ENCODE assay signal across 20 cellular contexts in the genomic region with DNA sequence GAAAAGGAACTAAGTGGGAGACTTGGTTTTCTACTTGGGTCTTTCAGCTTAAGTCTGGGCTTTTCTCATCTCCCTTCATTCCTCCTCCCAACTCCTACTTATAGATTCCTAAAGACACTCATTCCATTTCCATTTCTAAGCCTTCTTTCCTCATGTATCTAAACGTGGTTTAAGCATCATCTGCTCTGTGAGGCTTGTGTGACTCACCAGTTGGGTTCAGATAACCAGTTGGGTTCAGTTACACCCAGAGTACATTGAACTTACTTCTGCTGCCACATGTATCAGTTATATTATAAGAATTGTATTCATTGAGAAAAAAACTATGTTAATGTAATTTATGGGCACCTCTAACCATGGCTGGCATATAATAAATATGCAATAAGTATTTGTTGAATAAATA.
DNase-seq lines count a peak whose midpoint lies in the region; ATAC-seq, FAIRE-seq and TF ChIP-seq lines count a peak whose summit lies in the region.
"Had no signal": no experiment of that assay in that cellular context is flagged by ENCODE, and none has a peak within 500 bp of the region (broad histone marks: within the 10 kb centered on the region; RNA-seq: fewer than 3 reads in every experiment).

No MANE protein-coding gene starts in this region.

- DNase-seq in IMR-90 (peak; percentile 16), astrocyte (ENCODE audit: low read depth) (peak; percentile 33), fibroblast of mammary gland (ENCODE audit: low read depth) (peak; percentile 51), stromal cell of bone marrow (ENCODE audit: low read depth) (peak; percentile 49), NCI-H1417 treated with DMSO at 0.1 percent for 48 hours (lab: John Stamatoyannopoulos, UW) (no peak), cardiac septum (ENCODE audit: low spot score) (no peak)
- no peak for DNase-seq in activated CD4-positive, alpha-beta T cell treated with anti-CD3 and anti-CD28 coated beads, Interleukin-2, amount 50 U/mL, for 4 hours
- DNase-seq: CD8-positive, alpha-beta T cell; DMS79 treated with DMSO at 0.1 percent for 48 hours; GDM1; KBM-7; MV-4-11; NCI-H1417; NCI-H2081; NCI-H510A treated with DMSO at 0.1 percent for 48 hours; Right ventricle myocardium superior had no signal

- H3K36me3 ChIP-seq in IMR-90 (ENCODE audit: control insufficient read depth, insufficient read depth, low read length) (no peaks in the 10 kb centered on the region), astrocyte (ENCODE audit: insufficient read depth, low read length) (no peaks in the 10 kb centered on the region)
- H3K36me3 ChIP-seq: HAP-1 had no signal

- H3K9me3 ChIP-seq in IMR-90 (ENCODE audit: control insufficient read depth, insufficient read depth, low read length): no peaks in the 10 kb centered on the region
- H3K9me3 ChIP-seq in astrocyte (ENCODE audit: insufficient read depth, low read depth, low read length): no peaks in the 10 kb centered on the region
- H3K9me3 ChIP-seq: HAP-1 had no signal

- no peak overlapping the region for H4K8ac ChIP-seq in IMR-90 (ENCODE audit: low read depth in 2 of 2, low read length in 2 of 2)

- H3K4me1 ChIP-seq in IMR-90 (ENCODE audit: control insufficient read depth, insufficient read depth, low read length) (no peaks in the 10 kb centered on the region), astrocyte (ENCODE audit: insufficient read depth, low read length) (no peaks in the 10 kb centered on the region)
- H3K4me1 ChIP-seq: HAP-1 had no signal

- H3K23ac ChIP-seq in IMR-90 (ENCODE audit: low read depth, low read length): no peak overlapping the region

- H3K14ac ChIP-seq in IMR-90 (replicated peaks; ENCODE audit: low read depth, low read length): no peak overlapping the region

- H2AFZ ChIP-seq in IMR-90 (replicated peaks; ENCODE audit: low read length, poor library complexity): no peak overlapping the region
- H2AFZ ChIP-seq in astrocyte (ENCODE audit: low read depth, low read length): no peak overlapping the region

- H3K4me3 ChIP-seq in IMR-90 (ENCODE audit: insufficient read depth, low read depth, low read length) (no peak overlapping the region), astrocyte (ENCODE audit: insufficient read depth, low read depth, low read length) (no peak overlapping the region), fibroblast of mammary gland (ENCODE audit: control insufficient read depth, low read depth, low read length) (no peak overlapping the region)
- H3K4me3 ChIP-seq: HAP-1 had no signal

- H3K18ac ChIP-seq in IMR-90 (ENCODE audit: low read depth, low read length): no peak overlapping the region

- H3K4me1 Mint-ChIP-seq in astrocyte (ENCODE audit: low read depth, unreplicated experiment): peaks cover 4% of the 10 kb centered on the region

- H3K9ac ChIP-seq in IMR-90 (ENCODE audit: low read depth, low read length) (no peak overlapping the region), astrocyte (ENCODE audit: low read length) (no peak overlapping the region)

- H4K5ac ChIP-seq in IMR-90 (ENCODE audit: low read depth, low read length): no peak overlapping the region

- intact Hi-C loops in IMR-90 (cut with micrococcal nuclease): no loop called here
- intact Hi-C loops in cardiac septum (cut with DNase I): no loop called here

- CTCF ChIA-PET in IMR-90 (lab: Yijun Ruan, JAX): no interaction called here

- H3K36me3 Mint-ChIP-seq in astrocyte (ENCODE audit: low read depth, unreplicated experiment): no peaks in the 10 kb centered on the region
- H3K36me3 Mint-ChIP-seq: CD8-positive, alpha-beta T cell had no signal

- H3K4me3 Mint-ChIP-seq in astrocyte (ENCODE audit: unreplicated experiment): no peak overlapping the region
- H3K4me3 Mint-ChIP-seq: CD8-positive, alpha-beta T cell had no signal

- ATAC-seq in IMR-90 (ENCODE audit: low read depth): no peak
- ATAC-seq: CD8-positive, alpha-beta T cell had no signal

- no peak for FAIRE-seq in astrocyte (lab: Jason Lieb, UNC)
- FAIRE-seq: GM12891, GM18507 had no signal

- H3K27ac Mint-ChIP-seq in astrocyte (ENCODE audit: unreplicated experiment): peak overlapping the region; percentile 48
- H3K27ac Mint-ChIP-seq: CD8-positive, alpha-beta T cell had no signal

- in situ Hi-C loops in IMR-90 (cut with MboI; ENCODE audit: low sequenced_read_pairs): no loop called here

- H3K9me3 Mint-ChIP-seq in astrocyte (ENCODE audit: unreplicated experiment): no peaks in the 10 kb centered on the region

- no TSS peak for BruUV-seq in IMR-90 (replicated peaks; lab: Mats Ljungman, UMichigan)

- TF ChIP-seq CTCF in IMR-90 (conservative IDR thresholded peaks at IDR 0.05; ENCODE audit: low read depth, low read length) (no peak), astrocyte (IDR thresholded peaks at IDR 0.05; ENCODE audit: insufficient read depth, low read depth, low read length) (no peak), fibroblast of mammary gland (conservative IDR thresholded peaks at IDR 0.05; ENCODE audit: control insufficient read depth, insufficient read depth, low read depth, low read length) (no peak)

- H4K20me1 ChIP-seq in IMR-90 (ENCODE audit: insufficient read depth, low read length) (no peaks in the 10 kb centered on the region), astrocyte (ENCODE audit: insufficient read depth, low read length) (no peaks in the 10 kb centered on the region)

- H3K4me2 ChIP-seq in IMR-90 (ENCODE audit: low read depth, low read length) (no peak overlapping the region), astrocyte (ENCODE audit: low read length) (no peak overlapping the region)

- WGBS in IMR-90 (ENCODE audit: extremely low coverage in 2 of 2, insufficient read length in 1 of 2), 2 experiments: no CpG with 5 or more reads among the region's 1 CpG

- H2BK15ac ChIP-seq in IMR-90 (ENCODE audit: low read depth, low read length): no peak overlapping the region

- no peak for TF ChIP-seq RAD21 in IMR-90 (IDR thresholded peaks at IDR 0.05; ENCODE audit: low read length)

- POLR2A ChIA-PET in IMR-90 (lab: Charles Lee; ENCODE audit: unreplicated experiment): no interaction called here

- no peak overlapping the region for H3K56ac ChIP-seq in IMR-90 (ENCODE audit: extremely low read depth, insufficient read depth, low read length)

- TF ChIP-seq POLR2A in IMR-90 (IDR thresholded peaks at IDR 0.05; ENCODE audit: low read depth, low read length): no peak

- H3K79me1 ChIP-seq in IMR-90 (ENCODE audit: low read depth in 1 of 2, low read length in 2 of 2): no peaks in the 10 kb centered on the region

- H4K91ac ChIP-seq in IMR-90 (ENCODE audit: insufficient read depth, low read depth, low read length): no peak overlapping the region

- no peak overlapping the region for H3K4ac ChIP-seq in IMR-90 (ENCODE audit: low read depth, low read length)

- no peak overlapping the region for H2AK9ac ChIP-seq in IMR-90 (replicated peaks; ENCODE audit: low read depth, low read length, poor library complexity)

- dilution Hi-C loops in IMR-90 (cut with HindIII; ENCODE audit: low sequenced_read_pairs, unreplicated experiment): no loop called here

- no peak overlapping the region for H2BK120ac ChIP-seq in IMR-90 (ENCODE audit: low read depth, low read length)

- H3K9me1 ChIP-seq in IMR-90 (ENCODE audit: insufficient read depth, low read length): no peaks in the 10 kb centered on the region

- no peaks in the 10 kb centered on the region for H3K27me3 Mint-ChIP-seq in astrocyte (ENCODE audit: low read depth, unreplicated experiment)

- no peak overlapping the region for H3K27ac ChIP-seq in IMR-90 (ENCODE audit: insufficient read depth, low read length)
- H3K27ac ChIP-seq in astrocyte (ENCODE audit: low read depth, low read length): no peak overlapping the region
- H3K27ac ChIP-seq: HL-60 had no signal

- no peak overlapping the region for H2BK20ac ChIP-seq in IMR-90 (ENCODE audit: low read depth, low read length)

- no peak overlapping the region for H2BK5ac ChIP-seq in IMR-90 (ENCODE audit: low read depth, low read length, poor library complexity, severe bottlenecking)

- H3K79me2 ChIP-seq in astrocyte (ENCODE audit: insufficient read depth, low read length): no peaks in the 10 kb centered on the region

- H3K27me3 ChIP-seq in IMR-90 (ENCODE audit: control insufficient read depth, insufficient read depth, low read length): no peaks in the 10 kb centered on the region
- no peaks in the 10 kb centered on the region for H3K27me3 ChIP-seq in astrocyte (ENCODE audit: insufficient read depth, low read length)

- H2AK5ac ChIP-seq in IMR-90 (ENCODE audit: low read depth, low read length): no peak overlapping the region

TF ChIP-seq in IMR-90, 13 proteins besides CTCF, POLR2A, EP300 and RAD21 (continues in another document):
- TF ChIP-seq MXI1 (IDR thresholded peaks at IDR 0.05; ENCODE audit: borderline replicate concordance, low read depth, low read length) (no peak), ELK1 (IDR thresholded peaks at IDR 0.05; ENCODE audit: borderline replicate concordance, low read depth, low read length) (no peak), USF2 (IDR thresholded peaks at IDR 0.05; ENCODE audit: low read depth, low read length) (no peak), CHD1 (IDR thresholded peaks at IDR 0.05; ENCODE audit: low read depth, low read length) (no peak), MAFK (IDR thresholded peaks at IDR 0.05; ENCODE audit: low read depth, low read length) (no peak), FOS (IDR thresholded peaks at IDR 0.05; ENCODE audit: low read depth, low read length) (no peak), MAZ (IDR thresholded peaks at IDR 0.05; ENCODE audit: borderline replicate concordance, low read depth, low read length) (no peak), RFX5 (IDR thresholded peaks at IDR 0.05; ENCODE audit: low read depth, low read length) (no peak), RCOR1 (IDR thresholded peaks at IDR 0.05; ENCODE audit: insufficient replicate concordance, low read length) (no peak), CEBPB (IDR thresholded peaks at IDR 0.05; ENCODE audit: low read depth, low read length) (no peak), SMC3 (IDR thresholded peaks at IDR 0.05; ENCODE audit: low read depth, low read length) (no peak), BHLHE40 (IDR thresholded peaks at IDR 0.05; ENCODE audit: low read depth, low read length) (no peak)

Comparison
In these comparisons a context has a peak if more than half of its experiments do, and no peak if none do; other contexts are left out.
1. DNase-seq: peak in IMR-90 (single experiment), astrocyte (single experiment), fibroblast of mammary gland (single experiment) and stromal cell of bone marrow (single experiment); none in NCI-H1417 treated with DMSO at 0.1 percent for 48 hours (single experiment), cardiac septum (single experiment) and activated CD4-positive, alpha-beta T cell treated with anti-CD3 and anti-CD28 coated beads, Interleukin-2, amount 50 U/mL, for 4 hours (0 of 2).